In the genomic region with DNA sequence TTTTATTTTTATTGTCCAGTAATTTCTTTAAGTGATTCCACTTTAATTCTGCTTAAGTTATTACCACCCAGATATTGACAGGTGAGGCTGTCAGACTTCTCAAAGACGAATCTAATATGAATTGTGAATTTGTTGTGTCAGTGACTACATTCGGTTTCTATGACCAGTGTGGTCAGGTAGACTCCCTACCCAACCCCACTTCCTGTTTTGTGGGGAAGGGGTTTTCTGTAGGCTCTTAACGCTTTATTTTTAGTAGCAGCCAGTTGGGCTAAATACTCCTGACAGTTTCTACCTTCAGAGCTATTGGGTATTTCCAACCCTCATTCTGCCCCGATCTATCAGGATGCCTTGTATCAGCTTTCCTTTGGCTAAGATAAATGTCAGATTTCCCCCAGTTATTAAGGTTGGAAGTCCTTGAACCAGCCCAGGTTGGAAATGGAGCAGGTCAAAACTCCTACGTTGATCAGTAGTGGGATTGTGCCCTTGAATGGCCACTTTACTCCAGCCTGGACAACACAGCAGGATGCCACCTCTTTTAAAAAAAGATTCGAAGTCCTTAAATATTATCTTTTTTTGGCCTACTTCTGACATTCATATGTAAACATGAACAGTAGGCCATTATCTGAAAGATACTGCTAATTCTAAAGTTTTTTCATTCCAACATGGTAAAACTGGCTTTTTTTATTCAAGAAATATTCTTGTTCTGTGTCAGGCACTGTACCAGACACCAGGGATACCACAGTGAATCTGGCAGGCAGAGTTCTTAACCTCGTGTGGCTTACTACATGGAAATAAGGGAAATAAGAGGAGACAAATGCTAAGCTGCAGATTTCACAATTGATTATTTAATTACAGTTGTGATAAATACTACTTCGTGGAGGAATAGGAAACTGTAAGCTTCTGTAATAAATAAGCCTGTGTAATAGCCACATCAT, we compare ENCODE assay signal across 8 cellular contexts.
DNase-seq lines count a peak whose midpoint lies in the region; ATAC-seq and TF ChIP-seq lines count a peak whose summit lies in the region.

No MANE protein-coding gene starts in this region.

- H3K4me3 Mint-ChIP-seq in naive thymus-derived CD8-positive, alpha-beta T cell: peak overlapping the region in 8 of 10 donors; percentile 15 to 64 (median 38)
- no peak overlapping the region for H3K4me3 Mint-ChIP-seq in endothelial cell (ENCODE audit: unreplicated experiment)
- H3K4me3 Mint-ChIP-seq in nephron progenitor cell: no peak overlapping the region

- H3K36me3 ChIP-seq in KMS-11 (ENCODE audit: insufficient read depth) (no peaks in the 10 kb centered on the region), BE2C (no peaks in the 10 kb centered on the region; the same call in 1 of the 2 replicates)

- no peaks in the 10 kb centered on the region for H3K9me3 Mint-ChIP-seq in naive thymus-derived CD8-positive, alpha-beta T cell
- no peaks in the 10 kb centered on the region for H3K9me3 Mint-ChIP-seq in endothelial cell (ENCODE audit: unreplicated experiment)
- H3K9me3 Mint-ChIP-seq in nephron progenitor cell: no peaks in the 10 kb centered on the region

- no peaks in the 10 kb centered on the region for H3K27me3 ChIP-seq in KMS-11 (ENCODE audit: insufficient read depth, low read depth)
- H3K27me3 ChIP-seq in BE2C: no peaks in the 10 kb centered on the region

- TF ChIP-seq CTCF in KMS-11 (conservative IDR thresholded peaks at IDR 0.05; ENCODE audit: low read depth, low read length) (no peak), BE2C (IDR thresholded peaks at IDR 0.05; ENCODE audit: low read depth, low read length) (no peak), endothelial cell (IDR thresholded peaks at IDR 0.05; ENCODE audit: unreplicated experiment) (no peak), nephron progenitor cell (IDR thresholded peaks at IDR 0.05) (no peak)

- H3K27ac ChIP-seq in KMS-11: peak overlapping the region; percentile 55

- POLR2A ChIA-PET in naive thymus-derived CD8-positive, alpha-beta T cell (lab: Charles Lee): interaction anchor here (0.5 kb wide), 1 partner anchor 128 kb away, joined by 3 read pairs; no protein-coding TSS in a partner anchor

- peaks cover 12 to 71% (median 31%) of the 10 kb centered on the region in 3 donors for H3K36me3 Mint-ChIP-seq in naive thymus-derived CD8-positive, alpha-beta T cell
- H3K36me3 Mint-ChIP-seq in endothelial cell (ENCODE audit: low read depth, unreplicated experiment): peaks cover 3% of the 10 kb centered on the region
- H3K36me3 Mint-ChIP-seq in nephron progenitor cell (ENCODE audit: low read depth): peaks cover 51% of the 10 kb centered on the region

- H3K27ac Mint-ChIP-seq in naive thymus-derived CD8-positive, alpha-beta T cell: peak overlapping the region in 9 of 10 donors; percentile 21 to 87 (median 67)
- H3K27ac Mint-ChIP-seq in endothelial cell (ENCODE audit: unreplicated experiment) (no peak overlapping the region), nephron progenitor cell (no peak overlapping the region)

- H2AFZ ChIP-seq in KMS-11 (ENCODE audit: low read depth): no peak overlapping the region

- peak overlapping the region; percentile 92 for H3K4me2 ChIP-seq in KMS-11

- H3K4me1 Mint-ChIP-seq in naive thymus-derived CD8-positive, alpha-beta T cell: peaks cover 25 to 52% (median 31%) of the 10 kb centered on the region in 4 donors
- H3K4me1 Mint-ChIP-seq in endothelial cell (ENCODE audit: unreplicated experiment): no peaks in the 10 kb centered on the region
- H3K4me1 Mint-ChIP-seq in nephron progenitor cell: peaks cover 7% of the 10 kb centered on the region

- no peak overlapping the region for H3K4me3 ChIP-seq in KMS-11 (IDR thresholded peaks at IDR 0.05; ENCODE audit: insufficient read depth, low read depth, low read length)
- H3K4me3 ChIP-seq in BE2C (ENCODE audit: low read depth, low read length): no peak overlapping the region

- peaks cover 64% of the 10 kb centered on the region for H3K4me1 ChIP-seq in KMS-11 (ENCODE audit: low read depth, poor library complexity, severe bottlenecking)
- H3K4me1 ChIP-seq in BE2C: no peaks in the 10 kb centered on the region; the same call in 1 of the 2 replicates

- peak overlapping the region; percentile 2; the same call in 1 of the 2 replicates for H3K9ac ChIP-seq in KMS-11

- H3K27me3 Mint-ChIP-seq in naive thymus-derived CD8-positive, alpha-beta T cell: no peaks in the 10 kb centered on the region
- peaks cover 4% of the 10 kb centered on the region for H3K27me3 Mint-ChIP-seq in endothelial cell (ENCODE audit: unreplicated experiment)
- H3K27me3 Mint-ChIP-seq in nephron progenitor cell (ENCODE audit: low read depth, poor library complexity): no peaks in the 10 kb centered on the region

- H3K79me2 ChIP-seq in KMS-11 (ENCODE audit: insufficient read depth, low read depth): no peaks in the 10 kb centered on the region

- peak; percentile 81 for ATAC-seq in GM18867 (IDR thresholded peaks at IDR 0.05; ENCODE audit: unreplicated experiment)
- peak; percentile 74 for ATAC-seq in GM21737 (IDR thresholded peaks at IDR 0.05; ENCODE audit: unreplicated experiment)
- peak; percentile 86 to 98 for ATAC-seq in naive thymus-derived CD8-positive, alpha-beta T cell

- no peaks in the 10 kb centered on the region for H4K20me1 ChIP-seq in KMS-11 (ENCODE audit: insufficient read depth)

- DNase-seq in naive thymus-derived CD8-positive, alpha-beta T cell: peak in 8 of 10 donors; percentile 5 to 69 (median 38)
- DNase-seq in BE2C (no peak), endothelial cell (ENCODE audit: low spot score) (no peak), NCI-H1048 (lab: John Stamatoyannopoulos, UW) (no peak), nephron progenitor cell (no peak)

- no peaks in the 10 kb centered on the region for H3K9me3 ChIP-seq in BE2C

Comparison
In these comparisons a context has a peak if more than half of its experiments do, and no peak if none do; other contexts are left out.
1. DNase-seq: peak in naive thymus-derived CD8-positive, alpha-beta T cell (8 of 10); none in BE2C (single experiment), endothelial cell (single experiment), NCI-H1048 (single experiment) and nephron progenitor cell (single experiment).
2. H3K27ac Mint-ChIP-seq: peak in naive thymus-derived CD8-positive, alpha-beta T cell (9 of 10); none in endothelial cell (single experiment) and nephron progenitor cell (single experiment).
3. H3K4me3 Mint-ChIP-seq: peak in naive thymus-derived CD8-positive, alpha-beta T cell (8 of 10); none in endothelial cell (single experiment) and nephron progenitor cell (single experiment).
4. Peak in every context shown above with its lines, with median percentiles within 50 percentile points of each other: ATAC-seq.